8 cellular contexts compared by ENCODE assay signal in genomic region chr19:45478454-45479238, GRCh38. TPM values are rescaled to one million over a fixed set of nuclear protein-coding genes. Genes with fewer than 3 reads are reported as not detected.
DNase-seq lines count a peak whose midpoint lies in the region; ATAC-seq and TF ChIP-seq lines count a peak whose summit lies in the region.

No MANE protein-coding gene starts in this region.

- TSS peak; percentile 100 for BruUV-seq in Caco-2 (replicated peaks; lab: Mats Ljungman, UMichigan)

- H3K9me3 Mint-ChIP-seq in Caco-2 (ENCODE audit: unreplicated experiment) (no peaks in the 10 kb centered on the region), endothelial cell (ENCODE audit: unreplicated experiment) (no peaks in the 10 kb centered on the region)

- intact Hi-C loops in Caco-2 (cut with micrococcal nuclease; ENCODE audit: unreplicated experiment), result loop anchor here (1.0 to 2.0 kb wide), 5 partner anchors 9 to 278 kb away; no protein-coding TSS in a partner anchor

- H3K36me3 ChIP-seq in Caco-2 (ENCODE audit: control insufficient read depth, insufficient read depth, low read length), result no peaks in the 10 kb centered on the region

- H3K4me3 ChIP-seq in Caco-2 (ENCODE audit: low read depth, low read length) (peak overlapping the region; percentile 53), mononuclear cell (ENCODE audit: low read length) (peak overlapping the region; percentile 38)

- H3K4me1 Mint-ChIP-seq in Caco-2 (ENCODE audit: low read depth, unreplicated experiment) (peaks cover 7% of the 10 kb centered on the region), endothelial cell (ENCODE audit: unreplicated experiment) (peaks cover 23% of the 10 kb centered on the region)

- CTCF ChIA-PET in Caco-2 (lab: Charles Lee), result interaction anchor here (0.6 to 4.1 kb wide), 30 partner anchors 10 to 439 kb away, joined by 3 to 261 read pairs (median 4); partner anchors contain the start of genes BLOC1S3, FOSB, PPP1R13L and QPCTL

- H3K27ac Mint-ChIP-seq in Caco-2 (ENCODE audit: unreplicated experiment) (peak overlapping the region; percentile 99), endothelial cell (ENCODE audit: unreplicated experiment) (peak overlapping the region; percentile 92)

- no peaks in the 10 kb centered on the region for H3K27me3 ChIP-seq in Caco-2 (replicated peaks; ENCODE audit: control insufficient read depth, insufficient read depth, low read length)
- H3K27me3 ChIP-seq in mononuclear cell (ENCODE audit: insufficient read depth, low read length), result peaks cover 14% of the 10 kb centered on the region

- 0 out of 2 replicates have a peak, but pooled peaks cover 4% of the 10 kb centered on the region for H3K4me1 ChIP-seq in Caco-2
- peaks cover 16% of the 10 kb centered on the region for H3K4me1 ChIP-seq in mononuclear cell (ENCODE audit: insufficient read depth, low read length)

- DNase-seq in Caco-2 (peak; percentile 92 to 94), HT1080 (ENCODE audit: low read depth) (peak; percentile 93), NOMO-1 treated with DMSO at 0.1 percent for 48 hours (lab: John Stamatoyannopoulos, UW; ENCODE audit: unreplicated experiment) (peak; percentile 89), endothelial cell (ENCODE audit: low spot score) (peak; percentile 86)
- DNase-seq in activated CD8-positive, alpha-beta memory T cell treated with anti-CD3 and anti-CD28 coated beads, Interleukin-2, amount 50 U/mL, for 24 hours (ENCODE audit: extremely low read depth), result peak; percentile 83
- peak; percentile 76 to 87 for DNase-seq in stimulated activated CD8-positive, alpha-beta memory T cell treated with anti-CD3 and anti-CD28 coated beads, Interleukin-2, amount 100 ng/mL, for 48 hours (ENCODE audit: low read depth in 2 of 2)

- H3K36me3 Mint-ChIP-seq in Caco-2 (ENCODE audit: insufficient read depth, unreplicated experiment) (peaks cover 18% of the 10 kb centered on the region), endothelial cell (ENCODE audit: low read depth, unreplicated experiment) (peaks cover 1% of the 10 kb centered on the region)

- peak; percentile 70 for ATAC-seq in GM19468 (IDR thresholded peaks at IDR 0.05; ENCODE audit: extremely low read depth, unreplicated experiment)

- POLR2A ChIA-PET in Caco-2 (lab: Charles Lee), result interaction anchor here (0.5 to 2.1 kb wide), 8 partner anchors 9 to 303 kb away, joined by 3 to 28 read pairs (median 4); partner anchors contain the start of genes FOSB, QPCTL and SNRPD2

- TF ChIP-seq CTCF in Caco-2 (IDR thresholded peaks at IDR 0.05; ENCODE audit: insufficient read depth in 1 of 2, low read depth in 1 of 2, low read length in 1 of 2, severe bottlenecking in 1 of 2, unreplicated experiment in 1 of 2) (peak; percentile 94 to 96), endothelial cell (IDR thresholded peaks at IDR 0.05; ENCODE audit: unreplicated experiment) (peak; percentile 81)

- H3K9me3 ChIP-seq in Caco-2 (no peaks in the 10 kb centered on the region), mononuclear cell (ENCODE audit: low read depth, low read length) (no peaks in the 10 kb centered on the region)

- H3K4me3 Mint-ChIP-seq in Caco-2 (ENCODE audit: unreplicated experiment) (peak overlapping the region; percentile 53), endothelial cell (ENCODE audit: unreplicated experiment) (peak overlapping the region; percentile 60)

- H3K27me3 Mint-ChIP-seq in Caco-2 (ENCODE audit: insufficient read depth, unreplicated experiment) (peaks cover 2% of the 10 kb centered on the region), endothelial cell (ENCODE audit: unreplicated experiment) (peaks cover 23% of the 10 kb centered on the region)

RNA-seq across cellular contexts. Expression of gene FOSB, which starts 10.8 kb away (rescaled TPM):
- total RNA-seq in Caco-2 (2022), result 6.4 TPM in 2 replicates
- total RNA-seq in HT1080 (2014; rRNA removed; shearing (Covaris generic)), result 0.30 and 0.53 TPM in 2 replicates
- polyA plus RNA-seq in HT1080 (2015; cell fraction: cytosol; rRNA removed), result 0.26 TPM in 2 replicates
- 0.83 and 5.8 TPM in 2 replicates for polyA plus RNA-seq in HT1080 (2015; cell fraction: nucleus; rRNA removed)
- 64.2 TPM for total RNA-seq in endothelial cell (ENCODE audit: unreplicated experiment)
- total RNA-seq in mononuclear cell, result 337 TPM

RNA-seq across cellular contexts. Expression of gene RTN2, which starts 18.2 kb away (rescaled TPM):
- total RNA-seq in Caco-2 (2022) (13.8 and 18.1 TPM in 2 replicates), endothelial cell (ENCODE audit: unreplicated experiment) (25.3 TPM), mononuclear cell (1.5 TPM)
- total RNA-seq in HT1080 (2014; rRNA removed; shearing (Covaris generic)), result 12.9 and 13.7 TPM in 2 replicates
- polyA plus RNA-seq in HT1080 (2015; cell fraction: cytosol; rRNA removed), result 5.7 and 10.1 TPM in 2 replicates
- polyA plus RNA-seq in HT1080 (2015; cell fraction: nucleus; rRNA removed), result 5.8 TPM in 2 replicates

RNA-seq across cellular contexts. Expression of gene PPM1N, which starts 19.6 kb away (rescaled TPM):
- 1.2 and 2.8 TPM in 2 replicates for total RNA-seq in Caco-2 (2022)
- 0.34 and 2.9 TPM in 2 replicates for total RNA-seq in HT1080 (2014; rRNA removed; shearing (Covaris generic))
- polyA plus RNA-seq in HT1080 (2015; cell fraction: cytosol; rRNA removed), result 0.75 and 1.3 TPM in 2 replicates
- 0.90 and 3.2 TPM in 2 replicates for polyA plus RNA-seq in HT1080 (2015; cell fraction: nucleus; rRNA removed)
- 0.33 TPM for total RNA-seq in endothelial cell (ENCODE audit: unreplicated experiment)
- 4.3 TPM for total RNA-seq in mononuclear cell

RNA-seq across cellular contexts. Expression of gene VASP, which starts 28.6 kb away (rescaled TPM):
- total RNA-seq in Caco-2 (2022), result 72.4 and 83.1 TPM in 2 replicates
- total RNA-seq in HT1080 (2014; rRNA removed; shearing (Covaris generic)), result 248 and 269 TPM in 2 replicates
- 111 and 186 TPM in 2 replicates for polyA plus RNA-seq in HT1080 (2015; cell fraction: cytosol; rRNA removed)
- 87.4 and 204 TPM in 2 replicates for polyA plus RNA-seq in HT1080 (2015; cell fraction: nucleus; rRNA removed)
- total RNA-seq in endothelial cell (ENCODE audit: unreplicated experiment), result 246 TPM
- total RNA-seq in mononuclear cell, result 95.8 TPM

RNA-seq across cellular contexts. Expression of gene ERCC1, which starts 54.9 kb away (rescaled TPM):
- total RNA-seq in Caco-2 (2022) (43.5 and 51.0 TPM in 2 replicates), endothelial cell (ENCODE audit: unreplicated experiment) (62.8 TPM), mononuclear cell (33.6 TPM)
- total RNA-seq in HT1080 (2014; rRNA removed; shearing (Covaris generic)), result 125 and 137 TPM in 2 replicates
- polyA plus RNA-seq in HT1080 (2015; cell fraction: cytosol; rRNA removed), result 96.3 and 98.1 TPM in 2 replicates
- 99.8 and 118 TPM in 2 replicates for polyA plus RNA-seq in HT1080 (2015; cell fraction: nucleus; rRNA removed)

Comparison
In these comparisons a context has a peak if more than half of its experiments do, and no peak if none do; other contexts are left out.
1. Peak in every context shown above with its lines: DNase-seq, ATAC-seq and H3K4me3 ChIP-seq.